ENCODE assay signal across 1 cellular context in the genomic region with DNA sequence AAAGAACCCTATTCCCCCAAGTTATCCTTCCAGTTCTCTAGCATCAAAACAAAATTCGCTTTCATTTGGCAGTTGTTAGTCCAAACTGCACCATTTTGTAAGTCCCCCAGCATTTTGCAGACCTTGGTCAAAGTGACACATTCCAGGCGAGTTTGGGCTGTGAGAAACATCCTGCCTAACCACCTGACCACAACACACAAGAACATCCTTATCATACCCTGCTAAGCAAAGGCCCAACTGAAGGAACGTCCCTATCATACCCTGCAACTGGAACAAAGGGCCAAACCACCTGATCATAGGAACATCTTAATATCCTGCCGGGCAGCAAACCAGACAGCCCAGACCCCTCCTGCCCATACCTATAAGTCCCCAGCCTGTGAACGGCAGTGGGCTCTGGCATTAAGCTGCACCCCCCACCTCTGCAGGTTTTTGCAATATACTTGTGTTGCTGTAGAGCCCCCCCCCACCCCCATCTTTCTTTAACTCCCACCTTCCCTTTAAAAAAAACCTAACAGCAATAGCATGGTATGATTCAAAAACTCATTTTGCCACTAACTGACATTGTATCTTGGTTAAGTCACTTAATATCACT.
TF ChIP-seq lines count a peak whose summit lies in the region.

No MANE protein-coding gene starts in this region.

TF ChIP-seq in HepG2, 621 proteins besides CTCF, POLR2A, EP300 and RAD21 (continued from another document and continues in another):
- TF ChIP-seq RXRB (CRISPR knock-in tag; IDR thresholded peaks at IDR 0.05; ENCODE audit: borderline replicate concordance) (peak; percentile 47; the same call in 1 of the 2 replicates), ZNF331 (CRISPR knock-in tag; IDR thresholded peaks at IDR 0.05) (0 out of 2 replicates have a peak, but pooled peaks have one; percentile 35), ZNF264 (CRISPR knock-in tag; IDR thresholded peaks at IDR 0.05) (0 out of 2 replicates have a peak, but pooled peaks have one; percentile 44), FOXA1 (IDR thresholded peaks at IDR 0.05) (no peak), FOXA1 (CRISPR knock-in tag; IDR thresholded peaks at IDR 0.05) (no peak), GATAD1 (CRISPR knock-in tag; IDR thresholded peaks at IDR 0.05) (no peak), RBM39 (IDR thresholded peaks at IDR 0.05; ENCODE audit: low read depth, low read length, poor library complexity, severe bottlenecking) (no peak), ZNF460 (CRISPR knock-in tag; IDR thresholded peaks at IDR 0.05; ENCODE audit: borderline replicate concordance) (no peak), ZNF350 (CRISPR knock-in tag; IDR thresholded peaks at IDR 0.05; ENCODE audit: borderline replicate concordance, low read depth) (no peak), SOX13 (IDR thresholded peaks at IDR 0.05) (no peak), SOX13 (CRISPR knock-in tag; conservative IDR thresholded peaks at IDR 0.05 in 1 of 2, IDR thresholded peaks at IDR 0.05 in 1 of 2) (peak in 1 of 2 experiments; percentile 47; a peak in 2 of 4 replicates), FOXP1 (IDR thresholded peaks at IDR 0.05) (no peak), FOXP1 (CRISPR knock-in tag; IDR thresholded peaks at IDR 0.05) (peak; percentile 35; the same call in 1 of the 2 replicates), JUN (CRISPR knock-in tag; IDR thresholded peaks at IDR 0.05) (peak; percentile 95), ELF3 (CRISPR knock-in tag; IDR thresholded peaks at IDR 0.05) (peak; percentile 46; the same call in 1 of the 2 replicates), ZNF354B (CRISPR knock-in tag; IDR thresholded peaks at IDR 0.05) (no peak), ZNF552 (CRISPR knock-in tag; IDR thresholded peaks at IDR 0.05; ENCODE audit: borderline replicate concordance) (no peak), DMAP1 (CRISPR knock-in tag; IDR thresholded peaks at IDR 0.05) (peak; percentile 32; the same call in 1 of the 2 replicates), ZNF839 (CRISPR knock-in tag; IDR thresholded peaks at IDR 0.05; ENCODE audit: borderline replicate concordance) (no peak), FOSL2 (CRISPR knock-in tag; IDR thresholded peaks at IDR 0.05) (peak; percentile 92), TCF7 (IDR thresholded peaks at IDR 0.05; ENCODE audit: low read depth) (no peak), FOXK2 (IDR thresholded peaks at IDR 0.05) (0 out of 2 replicates have a peak, but pooled peaks have one; percentile 12), EED (CRISPR knock-in tag; IDR thresholded peaks at IDR 0.05) (no peak), SOX5 (CRISPR knock-in tag; IDR thresholded peaks at IDR 0.05; ENCODE audit: borderline replicate concordance) (peak; percentile 59; the same call in 1 of the 2 replicates), SOX6 (IDR thresholded peaks at IDR 0.05) (no peak), SOX6 (CRISPR knock-in tag; IDR thresholded peaks at IDR 0.05) (peak; percentile 44), HDAC2 (CRISPR knock-in tag; IDR thresholded peaks at IDR 0.05) (peak; percentile 77; the same call in 1 of the 2 replicates), ZNF674 (CRISPR knock-in tag; IDR thresholded peaks at IDR 0.05; ENCODE audit: low read depth) (no peak), SAP130 (CRISPR knock-in tag; IDR thresholded peaks at IDR 0.05; ENCODE audit: low read depth) (peak; percentile 92), LCORL (IDR thresholded peaks at IDR 0.05) (peak; percentile 76; the same call in 1 of the 2 replicates), LCORL (CRISPR knock-in tag; IDR thresholded peaks at IDR 0.05) (peak; percentile 86; the same call in 1 of the 2 replicates), ZNF766 (CRISPR knock-in tag; IDR thresholded peaks at IDR 0.05; ENCODE audit: borderline replicate concordance) (no peak), ZFY (CRISPR knock-in tag; IDR thresholded peaks at IDR 0.05) (peak; percentile 42; the same call in 1 of the 2 replicates), HOXA9 (CRISPR knock-in tag; IDR thresholded peaks at IDR 0.05; ENCODE audit: borderline replicate concordance) (no peak)
- TF ChIP-seq, protein P1, sequence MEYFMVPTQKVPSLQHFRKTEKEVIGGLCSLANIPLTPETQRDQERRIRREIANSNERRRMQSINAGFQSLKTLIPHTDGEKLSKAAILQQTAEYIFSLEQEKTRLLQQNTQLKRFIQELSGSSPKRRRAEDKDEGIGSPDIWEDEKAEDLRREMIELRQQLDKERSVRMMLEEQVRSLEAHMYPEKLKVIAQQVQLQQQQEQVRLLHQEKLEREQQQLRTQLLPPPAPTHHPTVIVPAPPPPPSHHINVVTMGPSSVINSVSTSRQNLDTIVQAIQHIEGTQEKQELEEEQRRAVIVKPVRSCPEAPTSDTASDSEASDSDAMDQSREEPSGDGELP (IDR thresholded peaks at IDR 0.05; ENCODE audit: borderline replicate concordance, low read depth), result peak; percentile 54; the same call in 1 of the 2 replicates
- TF ChIP-seq, protein P2, sequence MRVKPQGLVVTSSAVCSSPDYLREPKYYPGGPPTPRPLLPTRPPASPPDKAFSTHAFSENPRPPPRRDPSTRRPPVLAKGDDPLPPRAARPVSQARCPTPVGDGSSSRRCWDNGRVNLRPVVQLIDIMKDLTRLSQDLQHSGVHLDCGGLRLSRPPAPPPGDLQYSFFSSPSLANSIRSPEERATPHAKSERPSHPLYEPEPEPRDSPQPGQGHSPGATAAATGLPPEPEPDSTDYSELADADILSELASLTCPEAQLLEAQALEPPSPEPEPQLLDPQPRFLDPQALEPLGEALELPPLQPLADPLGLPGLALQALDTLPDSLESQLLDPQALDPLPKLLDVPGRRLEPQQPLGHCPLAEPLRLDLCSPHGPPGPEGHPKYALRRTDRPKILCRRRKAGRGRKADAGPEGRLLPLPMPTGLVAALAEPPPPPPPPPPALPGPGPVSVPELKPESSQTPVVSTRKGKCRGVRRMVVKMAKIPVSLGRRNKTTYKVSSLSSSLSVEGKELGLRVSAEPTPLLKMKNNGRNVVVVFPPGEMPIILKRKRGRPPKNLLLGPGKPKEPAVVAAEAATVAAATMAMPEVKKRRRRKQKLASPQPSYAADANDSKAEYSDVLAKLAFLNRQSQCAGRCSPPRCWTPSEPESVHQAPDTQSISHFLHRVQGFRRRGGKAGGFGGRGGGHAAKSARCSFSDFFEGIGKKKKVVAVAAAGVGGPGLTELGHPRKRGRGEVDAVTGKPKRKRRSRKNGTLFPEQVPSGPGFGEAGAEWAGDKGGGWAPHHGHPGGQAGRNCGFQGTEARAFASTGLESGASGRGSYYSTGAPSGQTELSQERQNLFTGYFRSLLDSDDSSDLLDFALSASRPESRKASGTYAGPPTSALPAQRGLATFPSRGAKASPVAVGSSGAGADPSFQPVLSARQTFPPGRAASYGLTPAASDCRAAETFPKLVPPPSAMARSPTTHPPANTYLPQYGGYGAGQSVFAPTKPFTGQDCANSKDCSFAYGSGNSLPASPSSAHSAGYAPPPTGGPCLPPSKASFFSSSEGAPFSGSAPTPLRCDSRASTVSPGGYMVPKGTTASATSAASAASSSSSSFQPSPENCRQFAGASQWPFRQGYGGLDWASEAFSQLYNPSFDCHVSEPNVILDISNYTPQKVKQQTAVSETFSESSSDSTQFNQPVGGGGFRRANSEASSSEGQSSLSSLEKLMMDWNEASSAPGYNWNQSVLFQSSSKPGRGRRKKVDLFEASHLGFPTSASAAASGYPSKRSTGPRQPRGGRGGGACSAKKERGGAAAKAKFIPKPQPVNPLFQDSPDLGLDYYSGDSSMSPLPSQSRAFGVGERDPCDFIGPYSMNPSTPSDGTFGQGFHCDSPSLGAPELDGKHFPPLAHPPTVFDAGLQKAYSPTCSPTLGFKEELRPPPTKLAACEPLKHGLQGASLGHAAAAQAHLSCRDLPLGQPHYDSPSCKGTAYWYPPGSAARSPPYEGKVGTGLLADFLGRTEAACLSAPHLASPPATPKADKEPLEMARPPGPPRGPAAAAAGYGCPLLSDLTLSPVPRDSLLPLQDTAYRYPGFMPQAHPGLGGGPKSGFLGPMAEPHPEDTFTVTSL (CRISPR knock-in tag; IDR thresholded peaks at IDR 0.05; ENCODE audit: borderline replicate concordance), result peak; percentile 62; the same call in 1 of the 2 replicates
- TF ChIP-seq, protein P3, sequence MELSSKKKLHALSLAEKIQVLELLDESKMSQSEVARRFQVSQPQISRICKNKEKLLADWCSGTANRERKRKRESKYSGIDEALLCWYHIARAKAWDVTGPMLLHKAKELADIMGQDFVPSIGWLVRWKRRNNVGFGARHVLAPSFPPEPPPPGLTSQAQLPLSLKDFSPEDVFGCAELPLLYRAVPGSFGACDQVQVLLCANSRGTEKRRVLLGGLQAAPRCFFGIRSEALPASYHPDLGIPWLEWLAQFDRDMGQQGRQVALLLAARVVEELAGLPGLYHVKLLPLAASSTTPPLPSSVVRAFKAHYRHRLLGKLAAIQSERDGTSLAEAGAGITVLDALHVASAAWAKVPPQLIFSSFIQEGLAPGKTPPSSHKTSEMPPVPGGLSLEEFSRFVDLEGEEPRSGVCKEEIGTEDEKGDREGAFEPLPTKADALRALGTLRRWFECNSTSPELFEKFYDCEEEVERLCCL (CRISPR knock-in tag; IDR thresholded peaks at IDR 0.05; ENCODE audit: borderline replicate concordance), result no peak
- TF ChIP-seq, protein P4, sequence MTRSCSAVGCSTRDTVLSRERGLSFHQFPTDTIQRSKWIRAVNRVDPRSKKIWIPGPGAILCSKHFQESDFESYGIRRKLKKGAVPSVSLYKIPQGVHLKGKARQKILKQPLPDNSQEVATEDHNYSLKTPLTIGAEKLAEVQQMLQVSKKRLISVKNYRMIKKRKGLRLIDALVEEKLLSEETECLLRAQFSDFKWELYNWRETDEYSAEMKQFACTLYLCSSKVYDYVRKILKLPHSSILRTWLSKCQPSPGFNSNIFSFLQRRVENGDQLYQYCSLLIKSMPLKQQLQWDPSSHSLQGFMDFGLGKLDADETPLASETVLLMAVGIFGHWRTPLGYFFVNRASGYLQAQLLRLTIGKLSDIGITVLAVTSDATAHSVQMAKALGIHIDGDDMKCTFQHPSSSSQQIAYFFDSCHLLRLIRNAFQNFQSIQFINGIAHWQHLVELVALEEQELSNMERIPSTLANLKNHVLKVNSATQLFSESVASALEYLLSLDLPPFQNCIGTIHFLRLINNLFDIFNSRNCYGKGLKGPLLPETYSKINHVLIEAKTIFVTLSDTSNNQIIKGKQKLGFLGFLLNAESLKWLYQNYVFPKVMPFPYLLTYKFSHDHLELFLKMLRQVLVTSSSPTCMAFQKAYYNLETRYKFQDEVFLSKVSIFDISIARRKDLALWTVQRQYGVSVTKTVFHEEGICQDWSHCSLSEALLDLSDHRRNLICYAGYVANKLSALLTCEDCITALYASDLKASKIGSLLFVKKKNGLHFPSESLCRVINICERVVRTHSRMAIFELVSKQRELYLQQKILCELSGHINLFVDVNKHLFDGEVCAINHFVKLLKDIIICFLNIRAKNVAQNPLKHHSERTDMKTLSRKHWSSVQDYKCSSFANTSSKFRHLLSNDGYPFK (CRISPR knock-in tag; IDR thresholded peaks at IDR 0.05; ENCODE audit: borderline replicate concordance), result no peak
- TF ChIP-seq, protein P5, sequence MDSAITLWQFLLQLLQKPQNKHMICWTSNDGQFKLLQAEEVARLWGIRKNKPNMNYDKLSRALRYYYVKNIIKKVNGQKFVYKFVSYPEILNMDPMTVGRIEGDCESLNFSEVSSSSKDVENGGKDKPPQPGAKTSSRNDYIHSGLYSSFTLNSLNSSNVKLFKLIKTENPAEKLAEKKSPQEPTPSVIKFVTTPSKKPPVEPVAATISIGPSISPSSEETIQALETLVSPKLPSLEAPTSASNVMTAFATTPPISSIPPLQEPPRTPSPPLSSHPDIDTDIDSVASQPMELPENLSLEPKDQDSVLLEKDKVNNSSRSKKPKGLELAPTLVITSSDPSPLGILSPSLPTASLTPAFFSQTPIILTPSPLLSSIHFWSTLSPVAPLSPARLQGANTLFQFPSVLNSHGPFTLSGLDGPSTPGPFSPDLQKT (CRISPR knock-in tag; IDR thresholded peaks at IDR 0.05; ENCODE audit: borderline replicate concordance), result no peak
- TF ChIP-seq, protein P6, sequence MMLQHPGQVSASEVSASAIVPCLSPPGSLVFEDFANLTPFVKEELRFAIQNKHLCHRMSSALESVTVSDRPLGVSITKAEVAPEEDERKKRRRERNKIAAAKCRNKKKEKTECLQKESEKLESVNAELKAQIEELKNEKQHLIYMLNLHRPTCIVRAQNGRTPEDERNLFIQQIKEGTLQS (CRISPR knock-in tag; IDR thresholded peaks at IDR 0.05), result peak; percentile 63
- TF ChIP-seq, protein P7, sequence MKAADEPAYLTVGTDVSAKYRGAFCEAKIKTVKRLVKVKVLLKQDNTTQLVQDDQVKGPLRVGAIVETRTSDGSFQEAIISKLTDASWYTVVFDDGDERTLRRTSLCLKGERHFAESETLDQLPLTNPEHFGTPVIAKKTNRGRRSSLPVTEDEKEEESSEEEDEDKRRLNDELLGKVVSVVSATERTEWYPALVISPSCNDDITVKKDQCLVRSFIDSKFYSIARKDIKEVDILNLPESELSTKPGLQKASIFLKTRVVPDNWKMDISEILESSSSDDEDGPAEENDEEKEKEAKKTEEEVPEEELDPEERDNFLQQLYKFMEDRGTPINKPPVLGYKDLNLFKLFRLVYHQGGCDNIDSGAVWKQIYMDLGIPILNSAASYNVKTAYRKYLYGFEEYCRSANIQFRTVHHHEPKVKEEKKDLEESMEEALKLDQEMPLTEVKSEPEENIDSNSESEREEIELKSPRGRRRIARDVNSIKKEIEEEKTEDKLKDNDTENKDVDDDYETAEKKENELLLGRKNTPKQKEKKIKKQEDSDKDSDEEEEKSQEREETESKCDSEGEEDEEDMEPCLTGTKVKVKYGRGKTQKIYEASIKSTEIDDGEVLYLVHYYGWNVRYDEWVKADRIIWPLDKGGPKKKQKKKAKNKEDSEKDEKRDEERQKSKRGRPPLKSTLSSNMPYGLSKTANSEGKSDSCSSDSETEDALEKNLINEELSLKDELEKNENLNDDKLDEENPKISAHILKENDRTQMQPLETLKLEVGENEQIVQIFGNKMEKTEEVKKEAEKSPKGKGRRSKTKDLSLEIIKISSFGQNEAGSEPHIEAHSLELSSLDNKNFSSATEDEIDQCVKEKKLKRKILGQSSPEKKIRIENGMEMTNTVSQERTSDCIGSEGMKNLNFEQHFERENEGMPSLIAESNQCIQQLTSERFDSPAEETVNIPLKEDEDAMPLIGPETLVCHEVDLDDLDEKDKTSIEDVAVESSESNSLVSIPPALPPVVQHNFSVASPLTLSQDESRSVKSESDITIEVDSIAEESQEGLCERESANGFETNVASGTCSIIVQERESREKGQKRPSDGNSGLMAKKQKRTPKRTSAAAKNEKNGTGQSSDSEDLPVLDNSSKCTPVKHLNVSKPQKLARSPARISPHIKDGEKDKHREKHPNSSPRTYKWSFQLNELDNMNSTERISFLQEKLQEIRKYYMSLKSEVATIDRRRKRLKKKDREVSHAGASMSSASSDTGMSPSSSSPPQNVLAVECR (CRISPR knock-in tag; IDR thresholded peaks at IDR 0.05; ENCODE audit: borderline replicate concordance), result peak; percentile 14; the same call in 1 of the 2 replicates
- TF ChIP-seq, protein P8, sequence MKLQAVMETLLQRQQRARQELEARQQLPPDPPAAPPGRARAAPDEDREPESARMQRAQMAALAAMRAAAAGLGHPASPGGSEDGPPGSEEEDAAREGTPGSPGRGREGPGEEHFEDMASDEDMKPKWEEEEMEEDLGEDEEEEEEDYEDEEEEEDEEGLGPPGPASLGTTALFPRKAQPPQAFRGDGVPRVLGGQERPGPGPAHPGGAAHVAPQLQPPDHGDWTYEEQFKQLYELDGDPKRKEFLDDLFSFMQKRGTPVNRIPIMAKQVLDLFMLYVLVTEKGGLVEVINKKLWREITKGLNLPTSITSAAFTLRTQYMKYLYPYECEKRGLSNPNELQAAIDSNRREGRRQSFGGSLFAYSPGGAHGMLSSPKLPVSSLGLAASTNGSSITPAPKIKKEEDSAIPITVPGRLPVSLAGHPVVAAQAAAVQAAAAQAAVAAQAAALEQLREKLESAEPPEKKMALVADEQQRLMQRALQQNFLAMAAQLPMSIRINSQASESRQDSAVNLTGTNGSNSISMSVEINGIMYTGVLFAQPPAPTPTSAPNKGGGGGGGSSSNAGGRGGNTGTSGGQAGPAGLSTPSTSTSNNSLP (IDR thresholded peaks at IDR 0.05; ENCODE audit: low read depth, low read length), result no peak
